ENCODE assay signal across 20 cellular contexts in the genomic region with DNA sequence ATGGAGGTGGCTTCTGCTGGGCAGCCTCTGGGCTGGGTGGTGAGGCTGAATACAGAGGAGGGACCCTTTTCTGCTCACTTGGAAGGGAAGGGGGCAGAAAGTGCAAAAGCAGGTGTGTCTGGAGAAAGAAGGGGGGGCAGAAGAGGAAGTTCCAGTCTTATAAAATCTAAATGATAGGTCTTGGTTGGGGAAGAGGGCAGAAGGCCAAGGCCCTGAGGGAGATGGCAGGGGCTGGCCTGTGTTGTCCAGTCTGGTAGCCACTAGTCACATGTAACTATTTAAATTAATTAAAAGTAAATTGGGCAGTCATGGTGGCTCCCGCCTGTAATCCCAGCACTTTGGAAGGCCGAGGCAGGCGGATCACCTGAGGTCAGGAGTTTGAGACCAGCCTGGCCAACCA. TPM values are rescaled to one million over a fixed set of nuclear protein-coding genes. Genes with fewer than 3 reads are reported as not detected.
DNase-seq lines count a peak whose midpoint lies in the region; ATAC-seq, FAIRE-seq and TF ChIP-seq lines count a peak whose summit lies in the region.
"Had no signal": no experiment of that assay in that cellular context is flagged by ENCODE, and none has a peak within 500 bp of the region (broad histone marks: within the 10 kb centered on the region; RNA-seq: fewer than 3 reads in every experiment).

No MANE protein-coding gene starts in this region.

- no peak overlapping the region for H4K5ac ChIP-seq in H1 (ENCODE audit: insufficient read length, low read depth, low read length)

- H3K23me2 ChIP-seq in H1 (ENCODE audit: low read depth, low read length), result peaks cover 15% of the 10 kb centered on the region; the same call in 1 of the 2 replicates

- H3K9me3 ChIP-seq in cardiac muscle cell (ENCODE audit: low read depth), result no peaks in the 10 kb centered on the region
- no peaks in the 10 kb centered on the region for H3K9me3 ChIP-seq in H1 (ENCODE audit: insufficient read depth in 2 of 2, low read depth in 1 of 2, low read length in 1 of 2)
- no peaks in the 10 kb centered on the region for H3K9me3 ChIP-seq in upper lobe of right lung
- H3K9me3 ChIP-seq: right lobe of liver had no signal

- peak overlapping the region; percentile 10 for H3K4me3 Mint-ChIP-seq in osteocyte (ENCODE audit: unreplicated experiment)
- H3K4me3 Mint-ChIP-seq: activated T-helper 1 cell treated with anti-CD3 and anti-CD28 coated beads, Interleukin-12 subunit alpha, Interleukin-12 subunit beta, Interleukin-2, Interleukin-4 antibody, amounts not matched to agents 30 ng/mL and 10 ng/mL and 1 ng/mL, durations not matched to agents 14 hours and 24 hours and 36 hours; H9; T-helper 1 cell treated with Interleukin-12 subunit alpha and Interleukin-12 subunit beta and Interleukin-4 antibody, amounts not matched to agents 30 μg/mL and 1 μg/mL, for 36 hours had no signal

- H3K27ac Mint-ChIP-seq in osteocyte (ENCODE audit: unreplicated experiment), result peak overlapping the region; percentile 78
- H3K27ac Mint-ChIP-seq: activated T-helper 1 cell treated with anti-CD3 and anti-CD28 coated beads, Interleukin-12 subunit alpha, Interleukin-12 subunit beta, Interleukin-2, Interleukin-4 antibody, amounts not matched to agents 30 ng/mL and 10 ng/mL and 1 ng/mL, durations not matched to agents 14 hours and 24 hours and 36 hours; H9; T-helper 1 cell treated with Interleukin-12 subunit alpha and Interleukin-12 subunit beta and Interleukin-4 antibody, amounts not matched to agents 30 μg/mL and 1 μg/mL, for 36 hours had no signal

- no peak overlapping the region for H2BK20ac ChIP-seq in H1 (ENCODE audit: low read length)

- POLR2A ChIA-PET in H1 (lab: Charles Lee; ENCODE audit: partially characterized antibody), result interaction anchor here (0.6 to 3.5 kb wide), 2 partner anchors 8 to 66 kb away, joined by 4 to 22 read pairs; no protein-coding TSS in a partner anchor
- POLR2A ChIA-PET in GM10248 (lab: Yijun Ruan, JAX), result no interaction called here

- H3K79me1 ChIP-seq in H1 (ENCODE audit: low read depth, low read length), result peaks cover 4% of the 10 kb centered on the region; the same call in 1 of the 2 replicates

- H2BK120ac ChIP-seq in H1 (replicated peaks; ENCODE audit: low read depth, low read length), result no peak overlapping the region

- no peak overlapping the region for H3K4me2 ChIP-seq in H1 (ENCODE audit: insufficient read depth in 1 of 2, low read depth in 2 of 2, low read length in 2 of 2)

- peaks cover 2 to 8% of the 10 kb centered on the region in 2 experiments for H4K20me1 ChIP-seq in H1 (replicated peaks in 1 of 2; ENCODE audit: control insufficient read depth in 1 of 2, insufficient read depth in 2 of 2, low read length in 2 of 2)

- 0 out of 2 replicates have a peak overlapping the region, but pooled peaks have one; percentile 61 for H2BK15ac ChIP-seq in H1 (ENCODE audit: low read length)

- H3K27me3 ChIP-seq in cardiac muscle cell, result peaks cover 8% of the 10 kb centered on the region
- peaks cover 0 to 6% (median 1%) of the 10 kb centered on the region in 4 experiments; a peak in 3 of 7 replicates for H3K27me3 ChIP-seq in H1 (replicated peaks in 1 of 4; ENCODE audit: control insufficient read depth in 3 of 4, extremely low read depth in 1 of 4, insufficient read depth in 3 of 4, low read length in 3 of 4)
- no peaks in the 10 kb centered on the region for H3K27me3 ChIP-seq in upper lobe of right lung
- H3K27me3 ChIP-seq: right lobe of liver had no signal

- no peak for DNase-seq in cardiac muscle cell (ENCODE audit: low read depth in 1 of 2, low spot score in 1 of 2)
- DNase-seq in Right ventricle myocardium superior, result no peak
- no peak for DNase-seq in H1 (ENCODE audit: low read depth in 1 of 2, low spot score in 2 of 2)
- DNase-seq in osteocyte (ENCODE audit: extremely low spot score, unreplicated experiment), result no peak
- DNase-seq in upper lobe of right lung, result no peak
- no peak for DNase-seq in DMS 273 (lab: John Stamatoyannopoulos, UW; ENCODE audit: unreplicated experiment)
- DNase-seq in GM10248 (ENCODE audit: extremely low spot score), result no peak
- no peak for DNase-seq in NCI-H446 treated with DMSO at 0.1 percent for 48 hours (lab: John Stamatoyannopoulos, UW)
- DNase-seq: ACHN; activated CD4-positive, alpha-beta T cell treated with anti-CD3 and anti-CD28 coated beads for 48 hours; effector memory CD4-positive, alpha-beta T cell; foreskin keratinocyte; H9; NCI-H2029; NCI-H526 treated with DMSO at 0.1 percent for 48 hours; right lobe of liver; stimulated activated naive CD4-positive, alpha-beta T cell treated with Interleukin-2 at 50 U/mL for 16 hours had no signal

- H3K14ac ChIP-seq in H1 (ENCODE audit: insufficient read length), result no peak overlapping the region

- TF ChIP-seq EP300 in H1 (IDR thresholded peaks at IDR 0.05; ENCODE audit: borderline replicate concordance in 1 of 2, low read depth in 2 of 2, low read length in 2 of 2), result no peak

- H3K9me3 Mint-ChIP-seq in osteocyte (ENCODE audit: unreplicated experiment), result no peaks in the 10 kb centered on the region
- H3K9me3 Mint-ChIP-seq: activated T-helper 1 cell treated with anti-CD3 and anti-CD28 coated beads, Interleukin-12 subunit alpha, Interleukin-12 subunit beta, Interleukin-2, Interleukin-4 antibody, amounts not matched to agents 30 ng/mL and 10 ng/mL and 1 ng/mL, durations not matched to agents 14 hours and 24 hours and 36 hours; H9; T-helper 1 cell treated with Interleukin-12 subunit alpha and Interleukin-12 subunit beta and Interleukin-4 antibody, amounts not matched to agents 30 μg/mL and 1 μg/mL, for 36 hours had no signal

- no peak overlapping the region for H4K91ac ChIP-seq in H1 (replicated peaks; ENCODE audit: insufficient read length, low read length)

- no peak overlapping the region for H4K8ac ChIP-seq in H1 (ENCODE audit: extremely low read depth, insufficient read depth, low read length)

- TF ChIP-seq CTCF in cardiac muscle cell (IDR thresholded peaks at IDR 0.05; ENCODE audit: low read depth, low read length) (no peak), H1 (IDR thresholded peaks at IDR 0.05; ENCODE audit: control extremely low read depth in 1 of 3, insufficient read depth in 1 of 3, low read depth in 1 of 3, low read length in 3 of 3) (no peak), osteocyte (IDR thresholded peaks at IDR 0.05) (no peak), upper lobe of right lung (IDR thresholded peaks at IDR 0.05) (no peak), GM10248 (IDR thresholded peaks at IDR 0.05; ENCODE audit: control extremely low read depth, extremely low read depth, low read depth, missing control alignments) (no peak)

- H3K27ac ChIP-seq in cardiac muscle cell, result peak overlapping the region; percentile 74
- H3K27ac ChIP-seq in H1 (ENCODE audit: low read depth, low read length), result no peak overlapping the region
- H3K27ac ChIP-seq in upper lobe of right lung, result peak overlapping the region; percentile 45
- H3K27ac ChIP-seq: foreskin keratinocyte, right lobe of liver had no signal

- no peak for FAIRE-seq in H1 (lab: Jason Lieb, UNC)
- FAIRE-seq: keratinocyte had no signal

- H2BK5ac ChIP-seq in H1 (ENCODE audit: low read depth, low read length), result no peak overlapping the region

- no peak overlapping the region for H3K56ac ChIP-seq in H1 (replicated peaks; ENCODE audit: insufficient read length, low read depth, low read length)

- H3K9ac ChIP-seq in H1 (replicated peaks in 1 of 4; ENCODE audit: extremely low read depth in 1 of 4, low read depth in 3 of 4, low read length in 3 of 4), result no peak overlapping the region

- no peak overlapping the region for H3K23ac ChIP-seq in H1 (ENCODE audit: insufficient read length)

- no peak overlapping the region for H2AFZ ChIP-seq in H1 (ENCODE audit: low read length)

- peaks cover 22% of the 10 kb centered on the region for H3K4me1 ChIP-seq in cardiac muscle cell (ENCODE audit: low read depth)
- peaks cover 6 to 20% (median 15%) of the 10 kb centered on the region in 4 experiments for H3K4me1 ChIP-seq in H1 (replicated peaks in 1 of 4; ENCODE audit: control insufficient read depth in 3 of 4, insufficient read depth in 4 of 4, low read length in 3 of 4)
- H3K4me1 ChIP-seq in upper lobe of right lung, result peaks cover 46% of the 10 kb centered on the region
- H3K4me1 ChIP-seq: foreskin keratinocyte had no signal

- H3K36me3 Mint-ChIP-seq in osteocyte (ENCODE audit: unreplicated experiment), result no peaks in the 10 kb centered on the region

- H3K27me3 Mint-ChIP-seq in osteocyte (ENCODE audit: unreplicated experiment), result no peaks in the 10 kb centered on the region

- H3K4me3 ChIP-seq in cardiac muscle cell (no peak overlapping the region), H1 (ENCODE audit: extremely low read depth in 1 of 4, insufficient read depth in 2 of 4, low read depth in 3 of 4, low read length in 4 of 4) (no peak overlapping the region), upper lobe of right lung (no peak overlapping the region)
- H3K4me3 ChIP-seq: right lobe of liver had no signal

- no peak for TF ChIP-seq POLR2A in H1 (IDR thresholded peaks at IDR 0.05; ENCODE audit: control extremely low read depth in 1 of 2, low read depth in 2 of 2, low read length in 2 of 2)

- H3K36me3 ChIP-seq in cardiac muscle cell (no peaks in the 10 kb centered on the region), H1 (ENCODE audit: control insufficient read depth in 2 of 4, insufficient read depth in 4 of 4, low read length in 3 of 4) (no peaks in the 10 kb centered on the region), upper lobe of right lung (no peaks in the 10 kb centered on the region)
- H3K36me3 ChIP-seq: right lobe of liver had no signal

- no peak overlapping the region for H3K4ac ChIP-seq in H1 (replicated peaks; ENCODE audit: insufficient read length, low read depth, low read length)

- CTCF ChIA-PET in H1 (lab: Charles Lee; ENCODE audit: partially characterized antibody), result interaction anchor here (0.6 to 3.8 kb wide), 7 partner anchors 9 to 177 kb away, joined by 4 to 17 read pairs (median 6); no protein-coding TSS in a partner anchor
- CTCF ChIA-PET in GM10248 (lab: Yijun Ruan, JAX), result interaction anchor here (1.3 to 3.7 kb wide), 3 partner anchors 13 to 18 kb away, joined by 3 to 31 read pairs (median 19); no protein-coding TSS in a partner anchor

- no peak overlapping the region for H2AK5ac ChIP-seq in H1 (ENCODE audit: low read depth, low read length)

- WGBS in H1 (ENCODE audit: extremely low coverage in 1 of 2, insufficient coverage in 1 of 2, insufficient read length in 1 of 2, insufficient replicate concordance in 2 of 2, low coverage in 1 of 2, low lambda C conversion rate in 2 of 2, missing lambda C conversion rate in 1 of 2), 2 experiments, result 97% methylated on average over 3 of the region's 3 CpGs; no CpG with 5 or more reads in 1 of the 2 experiments

- H3K4me1 Mint-ChIP-seq in osteocyte (ENCODE audit: unreplicated experiment), result peaks cover 39% of the 10 kb centered on the region

- no peak overlapping the region for H3K18ac ChIP-seq in H1 (ENCODE audit: extremely low read depth, low read length)

- ATAC-seq in Right ventricle myocardium superior (ENCODE audit: poor library complexity) (no peak), upper lobe of right lung (no peak)
- ATAC-seq: foreskin keratinocyte had no signal

- no peaks in the 10 kb centered on the region for H3K79me2 ChIP-seq in H1 (ENCODE audit: control insufficient read depth in 1 of 2, insufficient read depth in 2 of 2, low read length in 2 of 2)

- no peak for TF ChIP-seq RAD21 in H1 (IDR thresholded peaks at IDR 0.05 in 1 of 2, conservative IDR thresholded peaks at IDR 0.05 in 1 of 2; ENCODE audit: low read depth in 2 of 2, low read length in 2 of 2)

- intact Hi-C loops in Right ventricle myocardium superior (cut with DNase I), result no loop called here
- intact Hi-C loops in upper lobe of right lung (cut with DNase I), result no loop called here

- peak overlapping the region; percentile 80; the same call in 1 of the 2 replicates for H2BK12ac ChIP-seq in H1 (ENCODE audit: low read depth, low read length)

RNA-seq across cellular contexts. Expression of gene CAMKK1, which starts 2.5 kb away (rescaled TPM):
- 9.9 and 12.4 TPM in 2 replicates for total RNA-seq in cardiac muscle cell
- polyA plus RNA-seq in cardiac muscle cell, result 6.5 and 7.7 TPM in 2 replicates
- total RNA-seq in Right ventricle myocardium superior, result 4.0 TPM
- total RNA-seq in H1 (2021; fragmentation: NEBNext Ultra II Directional; extraction: Animal tissue kit (Norgen Biotek cat#: 25700)), result 7.6 and 8.5 TPM in 2 replicates
- 7.1 and 10.4 TPM in 2 replicates for polyA plus RNA-seq in H1 (2011; rRNA removed)
- polyA plus RNA-seq in H1 (2011; cell fraction: cytosol; rRNA removed), result 10.4 TPM
- polyA plus RNA-seq in H1 (2011; cell fraction: nucleus; rRNA removed), result 19.7 TPM
- polyA plus RNA-seq in H1 (2012, experiment 1 of 2), result 7.4 to 9.0 TPM (median 8.4 TPM) in 4 replicates
- polyA plus RNA-seq in H1 (2012, experiment 2 of 2), result 5.3 TPM
- polyA plus RNA-seq in H1 (2013, experiment 1 of 2), result 5.0 TPM
- 4.8 TPM for polyA plus RNA-seq in H1 (2013, experiment 2 of 2)
- 7.3 and 9.5 TPM in 2 replicates for polyA minus RNA-seq in H1 (2011; rRNA and poly(A)+ RNA removed)
- 5.0 TPM for polyA minus RNA-seq in H1 (2011; cell fraction: cytosol; rRNA and poly(A)+ RNA removed)
- 7.9 TPM for polyA minus RNA-seq in H1 (2011; cell fraction: nucleus; rRNA and poly(A)+ RNA removed)
- 1.3 and 1.8 TPM in 2 replicates for total RNA-seq in osteocyte
- total RNA-seq in upper lobe of right lung, result 10.1 TPM

RNA-seq across cellular contexts. Expression of gene P2RX1, which starts 20.9 kb away (rescaled TPM):
- total RNA-seq in cardiac muscle cell (1.9 and 3.2 TPM in 2 replicates), Right ventricle myocardium superior (0.08 TPM), osteocyte (not detected in 2 replicates), upper lobe of right lung (6.8 TPM)
- polyA plus RNA-seq in cardiac muscle cell (1.8 and 3.6 TPM in 2 replicates), H1 (2011; rRNA removed) (1.1 and 1.6 TPM in 2 replicates)
- total RNA-seq in H1 (2021; fragmentation: NEBNext Ultra II Directional; extraction: Animal tissue kit (Norgen Biotek cat#: 25700)), result 0.19 and 0.45 TPM in 2 replicates
- polyA plus RNA-seq in H1 (2011; cell fraction: cytosol; rRNA removed), result 1.2 TPM
- polyA plus RNA-seq in H1 (2011; cell fraction: nucleus; rRNA removed), result 4.8 TPM
- polyA plus RNA-seq in H1 (2012, experiment 1 of 2), result 0.48 to 1.1 TPM (median 0.83 TPM) in 4 replicates
- 0.29 TPM for polyA plus RNA-seq in H1 (2012, experiment 2 of 2)
- 0.83 TPM for polyA plus RNA-seq in H1 (2013, experiment 1 of 2)
- 0.64 TPM for polyA plus RNA-seq in H1 (2013, experiment 2 of 2)
- 0.51 and 1.0 TPM in 2 replicates for polyA minus RNA-seq in H1 (2011; rRNA and poly(A)+ RNA removed)
- 0.66 TPM for polyA minus RNA-seq in H1 (2011; cell fraction: cytosol; rRNA and poly(A)+ RNA removed)
- polyA minus RNA-seq in H1 (2011; cell fraction: nucleus; rRNA and poly(A)+ RNA removed), result 1.1 TPM
- total RNA-seq: foreskin keratinocyte, H9 had no signal
- polyA plus RNA-seq: foreskin keratinocyte, keratinocyte had no signal

RNA-seq across cellular contexts. Expression of gene NCBP3, which starts 49.3 kb away (rescaled TPM):
- total RNA-seq in cardiac muscle cell, result 16.8 and 32.2 TPM in 2 replicates
- 27.0 and 59.0 TPM in 2 replicates for polyA plus RNA-seq in cardiac muscle cell
- total RNA-seq in Right ventricle myocardium superior, result 13.8 TPM
- total RNA-seq in H1 (2021; fragmentation: NEBNext Ultra II Directional; extraction: Animal tissue kit (Norgen Biotek cat#: 25700)), result 46.1 and 47.9 TPM in 2 replicates
- polyA plus RNA-seq in H1 (2011; rRNA removed), result 16.5 and 19.6 TPM in 2 replicates
- 32.0 TPM for polyA plus RNA-seq in H1 (2011; cell fraction: cytosol; rRNA removed)
- polyA plus RNA-seq in H1 (2011; cell fraction: nucleus; rRNA removed), result 22.5 TPM
- 30.6 to 59.0 TPM (median 33.4 TPM) in 4 replicates for polyA plus RNA-seq in H1 (2012, experiment 1 of 2)
- 4.8 TPM for polyA plus RNA-seq in H1 (2012, experiment 2 of 2)
- polyA plus RNA-seq in H1 (2013, experiment 1 of 2), result 35.0 TPM
- 30.6 TPM for polyA plus RNA-seq in H1 (2013, experiment 2 of 2)
- polyA minus RNA-seq in H1 (2011; rRNA and poly(A)+ RNA removed), result 17.6 and 18.9 TPM in 2 replicates
- polyA minus RNA-seq in H1 (2011; cell fraction: cytosol; rRNA and poly(A)+ RNA removed), result 8.6 TPM
- polyA minus RNA-seq in H1 (2011; cell fraction: nucleus; rRNA and poly(A)+ RNA removed), result 30.1 TPM
- total RNA-seq in osteocyte, result 44.4 and 45.8 TPM in 2 replicates
- 34.9 TPM for total RNA-seq in upper lobe of right lung
